In the genomic region with DNA sequence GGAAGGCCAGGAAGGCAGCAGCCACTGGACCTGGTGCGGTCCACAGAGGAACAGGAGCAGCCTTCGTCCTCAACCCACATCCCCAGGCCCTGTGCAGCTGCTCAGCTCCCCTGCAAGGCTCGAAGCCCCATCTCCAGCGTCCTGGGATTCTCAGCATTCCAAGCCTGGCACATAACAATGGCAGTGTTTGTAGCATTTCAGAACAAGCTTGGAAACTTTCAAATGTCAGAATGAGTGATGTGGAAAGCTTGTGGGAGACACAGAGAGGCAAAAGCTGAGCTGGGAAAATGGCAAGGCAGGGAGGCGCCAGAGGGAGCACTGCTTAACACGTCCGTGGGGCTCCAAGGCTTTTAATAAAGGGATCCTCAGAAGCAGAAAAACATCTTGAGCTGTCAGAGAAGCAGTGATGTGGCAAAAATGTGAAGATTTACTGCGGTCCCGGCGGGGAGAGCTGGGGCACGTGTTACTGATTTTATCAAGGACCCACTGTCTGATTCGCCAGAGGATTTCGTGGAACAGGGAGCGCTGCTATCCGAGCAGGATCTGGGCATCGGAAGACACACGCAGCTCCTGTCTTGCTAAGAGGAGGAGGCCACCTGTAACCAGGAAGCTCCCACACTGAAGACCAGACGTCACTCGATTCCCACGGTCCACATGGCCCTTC, we compare ENCODE assay signal across 13 cellular contexts. TPM values are rescaled to one million over a fixed set of nuclear protein-coding genes. Genes with fewer than 3 reads are reported as not detected.
DNase-seq lines count a peak whose midpoint lies in the region; ATAC-seq and TF ChIP-seq lines count a peak whose summit lies in the region.
"Had no signal": no experiment of that assay in that cellular context is flagged by ENCODE, and none has a peak within 500 bp of the region (broad histone marks: within the 10 kb centered on the region; RNA-seq: fewer than 3 reads in every experiment).

No MANE protein-coding gene starts in this region.

- peak overlapping the region in 5 of 11 experiments; percentile 4 to 21 (median 13); a peak in 4 of 22 replicates for H3K9ac ChIP-seq in BLaER1 treated with 17β-estradiol and CSF1 and Interleukin-3, amounts not matched to agents 10 nM and 100 nM

- TF ChIP-seq CTCF in nephron (IDR thresholded peaks at IDR 0.05; ENCODE audit: unreplicated experiment in 3 of 3): no peak

- no peaks in the 10 kb centered on the region for H4K20me1 ChIP-seq in BLaER1 treated with 17β-estradiol and CSF1 and Interleukin-3, amounts not matched to agents 10 nM and 100 nM

- no peaks in the 10 kb centered on the region for H3K9me3 Mint-ChIP-seq in nephron
- H3K9me3 Mint-ChIP-seq: activated naive CD4-positive, alpha-beta T cell treated with anti-CD3 and anti-CD28 coated beads, Interleukin-2, amount 50 U/mL, for 24 hours; stimulated activated naive B cell treated with anti-CD40 and anti-IgM and Interleukin-4, amounts not matched to agents 10 μg/mL and 1 μg/mL and 100 μg/mL, for 72 hours had no signal

- no peak overlapping the region for H3K4me3 ChIP-seq in BLaER1 treated with 17β-estradiol and CSF1 and Interleukin-3, amounts not matched to agents 10 nM and 100 nM

- peak overlapping the region in 7 of 11 experiments; percentile 0 to 51 (median 34); a peak in 12 of 22 replicates for H3K4me2 ChIP-seq in BLaER1 treated with 17β-estradiol and CSF1 and Interleukin-3, amounts not matched to agents 10 nM and 100 nM

- H3K4me3 Mint-ChIP-seq in nephron (peak overlapping the region; percentile 27 to 72 (median 62)), T-helper 17 cell (no peak overlapping the region)
- H3K4me3 Mint-ChIP-seq: activated naive CD4-positive, alpha-beta T cell treated with anti-CD3 and anti-CD28 coated beads, Interleukin-2, amount 50 U/mL, for 24 hours; stimulated activated naive B cell treated with anti-CD40 and anti-IgM and Interleukin-4, amounts not matched to agents 10 μg/mL and 1 μg/mL and 100 μg/mL, for 72 hours had no signal

- peaks cover 9 to 31% (median 26%) of the 10 kb centered on the region in 10 experiments for H3K4me1 ChIP-seq in BLaER1 treated with 17β-estradiol and CSF1 and Interleukin-3, amounts not matched to agents 10 nM and 100 nM

- peaks cover 29% of the 10 kb centered on the region for H3K4me1 Mint-ChIP-seq in nephron
- H3K4me1 Mint-ChIP-seq in T-helper 17 cell: peaks cover 5% of the 10 kb centered on the region

- H3K36me3 Mint-ChIP-seq in nephron (ENCODE audit: low read depth): no peaks in the 10 kb centered on the region
- H3K36me3 Mint-ChIP-seq in T-helper 17 cell (ENCODE audit: low read depth): peaks cover 3% of the 10 kb centered on the region
- H3K36me3 Mint-ChIP-seq: activated naive CD4-positive, alpha-beta T cell treated with anti-CD3 and anti-CD28 coated beads, Interleukin-2, amount 50 U/mL, for 24 hours; stimulated activated naive B cell treated with anti-CD40 and anti-IgM and Interleukin-4, amounts not matched to agents 10 μg/mL and 1 μg/mL and 100 μg/mL, for 72 hours had no signal

- H3K27me3 Mint-ChIP-seq in nephron (ENCODE audit: low read depth) (peaks cover 4% of the 10 kb centered on the region), T-helper 17 cell (peaks cover 5% of the 10 kb centered on the region)
- H3K27me3 Mint-ChIP-seq: activated naive CD4-positive, alpha-beta T cell treated with anti-CD3 and anti-CD28 coated beads, Interleukin-2, amount 50 U/mL, for 24 hours had no signal

- no peaks in the 10 kb centered on the region for H3K36me3 ChIP-seq in BLaER1 treated with 17β-estradiol and CSF1 and Interleukin-3, amounts not matched to agents 10 nM and 100 nM

- peak; percentile 77 for DNase-seq in OCI-M1 (lab: John Stamatoyannopoulos, UW)
- DNase-seq in epidermal melanocyte (ENCODE audit: insufficient read length, low spot score): peak; percentile 34
- no peak for DNase-seq in T-helper 17 cell
- no peak for DNase-seq in NCI-H1436 treated with DMSO at 0.1 percent for 48 hours (lab: John Stamatoyannopoulos, UW)
- DNase-seq in NCI-H187 treated with DMSO at 0.1 percent for 48 hours (lab: John Stamatoyannopoulos, UW): no peak
- DNase-seq: activated CD4-positive, alpha-beta T cell treated with anti-CD3 and anti-CD28 coated beads for 1 hour; NCI-H1694 treated with DMSO at 0.1 percent for 48 hours; stimulated activated naive B cell treated with anti-CD40 and anti-IgM and Interleukin-4, amounts not matched to agents 10 μg/mL and 1 μg/mL and 100 μg/mL, for 72 hours had no signal

- ATAC-seq in HG03097 (IDR thresholded peaks at IDR 0.05; ENCODE audit: low FRiP score, unreplicated experiment) (no peak), T-helper 17 cell (no peak)
- ATAC-seq: stimulated activated naive B cell treated with anti-CD40 and anti-IgM and Interleukin-4, amounts not matched to agents 10 μg/mL and 1 μg/mL and 100 μg/mL, for 72 hours had no signal

- H3K27me3 ChIP-seq in BLaER1 treated with 17β-estradiol and CSF1 and Interleukin-3, amounts not matched to agents 10 nM and 100 nM: no peaks in the 10 kb centered on the region

- H3K9me3 ChIP-seq in BLaER1 treated with 17β-estradiol and CSF1 and Interleukin-3, amounts not matched to agents 10 nM and 100 nM (replicated peaks in 1 of 11): no peaks in the 10 kb centered on the region
- H3K9me3 ChIP-seq in T-helper 17 cell (ENCODE audit: control insufficient read depth, low read length, poor library complexity, severe bottlenecking): no peaks in the 10 kb centered on the region

- no peak overlapping the region for H3K27ac ChIP-seq in BLaER1 treated with 17β-estradiol and CSF1 and Interleukin-3, amounts not matched to agents 10 nM and 100 nM
- H3K27ac ChIP-seq: epithelial cell of prostate had no signal

- peak overlapping the region; percentile 80 to 94 (median 91) for H3K27ac Mint-ChIP-seq in nephron
- H3K27ac Mint-ChIP-seq in T-helper 17 cell: no peak overlapping the region
- H3K27ac Mint-ChIP-seq: activated naive CD4-positive, alpha-beta T cell treated with anti-CD3 and anti-CD28 coated beads, Interleukin-2, amount 50 U/mL, for 24 hours; stimulated activated naive B cell treated with anti-CD40 and anti-IgM and Interleukin-4, amounts not matched to agents 10 μg/mL and 1 μg/mL and 100 μg/mL, for 72 hours had no signal

RNA-seq across cellular contexts. Expression of gene TOMM20, which starts 38.1 kb away (rescaled TPM):
- total RNA-seq in T-helper 17 cell: 100 to 1,000 TPM; 105 to 112 TPM

Comparison
In these comparisons a context has a peak if more than half of its experiments do, and no peak if none do; other contexts are left out.
1. DNase-seq: peak in OCI-M1 (single experiment) and epidermal melanocyte (single experiment); none in T-helper 17 cell (0 of 3), NCI-H1436 treated with DMSO at 0.1 percent for 48 hours (single experiment) and NCI-H187 treated with DMSO at 0.1 percent for 48 hours (single experiment).